In the genomic region with DNA sequence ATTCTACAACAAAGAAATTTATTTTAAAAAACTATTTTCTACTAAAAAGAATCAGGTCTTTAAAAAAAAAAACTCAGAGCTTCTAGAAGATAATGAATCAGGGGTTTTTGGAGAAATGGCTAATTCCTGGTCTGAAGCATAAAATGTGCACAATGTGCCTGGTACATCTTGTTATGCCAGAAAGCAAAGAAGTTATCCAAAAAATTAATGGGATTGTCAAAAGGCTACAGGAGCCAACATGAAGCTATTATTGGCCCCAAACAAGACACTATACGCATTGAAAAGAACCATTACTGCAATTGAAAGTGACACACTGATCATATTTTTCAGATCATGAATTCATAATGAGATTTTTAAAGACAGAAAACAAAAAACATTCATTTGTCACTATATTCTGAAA, we compare ENCODE assay signal across 15 cellular contexts.
DNase-seq lines count a peak whose midpoint lies in the region; ATAC-seq and TF ChIP-seq lines count a peak whose summit lies in the region.
"Had no signal": no experiment of that assay in that cellular context is flagged by ENCODE, and none has a peak within 500 bp of the region (broad histone marks: within the 10 kb centered on the region; RNA-seq: fewer than 3 reads in every experiment).

No MANE protein-coding gene starts in this region.

- H3K36me3 ChIP-seq in OCI-LY1 (ENCODE audit: insufficient read depth, low read length): no peaks in the 10 kb centered on the region

- H3F3A ChIP-seq in OCI-LY1 (ENCODE audit: insufficient read depth, low read length): 0 out of 2 replicates have a peak, but pooled peaks cover 4% of the 10 kb centered on the region

- H3K27ac ChIP-seq in OCI-LY1 (ENCODE audit: low read depth, low read length, poor library complexity, severe bottlenecking): no peak overlapping the region
- H3K27ac ChIP-seq: GM23248 had no signal

- no peak for ATAC-seq in HG03442 (IDR thresholded peaks at IDR 0.05; ENCODE audit: unreplicated experiment)
- ATAC-seq: GM12878, HCT116 had no signal

- H3K9me3 ChIP-seq in OCI-LY1 (ENCODE audit: low read length): no peaks in the 10 kb centered on the region

- H3K9me2 ChIP-seq in OCI-LY1 (ENCODE audit: low read depth, low read length): no peaks in the 10 kb centered on the region

- no peaks in the 10 kb centered on the region for H4K20me1 ChIP-seq in OCI-LY1 (ENCODE audit: insufficient read depth, low read length)

- H3K79me2 ChIP-seq in OCI-LY1 (ENCODE audit: insufficient read depth, low read length): no peaks in the 10 kb centered on the region

- intact Hi-C loops in posterior cingulate gyrus (cut with DNase I): no loop called here

- H3K4me2 ChIP-seq in OCI-LY1 (ENCODE audit: low read length): 0 out of 2 replicates have a peak overlapping the region, but pooled peaks have one; percentile 44

- no peak overlapping the region for H3K4me3 ChIP-seq in OCI-LY1 (ENCODE audit: low read depth, low read length, poor library complexity, severe bottlenecking)
- H3K4me3 ChIP-seq: GM12878, GM23248 had no signal

- no peak for TF ChIP-seq CTCF in OCI-LY1 (IDR thresholded peaks at IDR 0.05; ENCODE audit: low read length)

- peak overlapping the region; percentile 93; the same call in 1 of the 2 replicates for H2AFZ ChIP-seq in OCI-LY1 (ENCODE audit: low read length)
- H2AFZ ChIP-seq: GM23248 had no signal

- DNase-seq in cerebellar cortex (ENCODE audit: low spot score) (peak; percentile 83), superior temporal gyrus (ENCODE audit: extremely low spot score) (peak; percentile 13), MV-4-11 (lab: John Stamatoyannopoulos, UW) (no peak), posterior cingulate gyrus (no peak)
- DNase-seq: Calu3; CD4-positive, alpha-beta memory T cell; COR-L47; DND-41; GDM1; GM23248; H9 had no signal

- no peak overlapping the region for H3K9ac ChIP-seq in OCI-LY1 (ENCODE audit: low read length)
- H3K9ac ChIP-seq: GM23248 had no signal

- H3K4me1 ChIP-seq in OCI-LY1 (ENCODE audit: insufficient read depth, low read length, severe bottlenecking): peaks cover 13% of the 10 kb centered on the region

- no peaks in the 10 kb centered on the region for H3K27me3 ChIP-seq in OCI-LY1 (ENCODE audit: insufficient read depth, low read length)

Comparison
In these comparisons a context has a peak if more than half of its experiments do, and no peak if none do; other contexts are left out.
1. DNase-seq: peak in cerebellar cortex (single experiment) and superior temporal gyrus (single experiment); none in MV-4-11 (single experiment) and posterior cingulate gyrus (0 of 10).